8 cellular contexts compared by ENCODE assay signal in genomic region chr19:2841858-2842574, GRCh38. TPM values are rescaled to one million over a fixed set of nuclear protein-coding genes. Genes with fewer than 3 reads are reported as not detected.
DNase-seq lines count a peak whose midpoint lies in the region; ATAC-seq and TF ChIP-seq lines count a peak whose summit lies in the region.

No MANE protein-coding gene starts in this region.

- peaks cover 15% of the 10 kb centered on the region for H3K4me1 ChIP-seq in CD4-positive, CD25-positive, alpha-beta regulatory T cell (ENCODE audit: control insufficient read depth, insufficient read depth, low read length, poor library complexity, severe bottlenecking)
- peaks cover 26 to 32% (median 30%) of the 10 kb centered on the region in 3 donors for H3K4me1 ChIP-seq in skeletal muscle tissue (ENCODE audit: control insufficient read depth in 3 of 3, insufficient read depth in 3 of 3, low read length in 3 of 3)

- peaks cover 1 to 2% of the 10 kb centered on the region in 2 experiments for H3K9me3 ChIP-seq in CD4-positive, CD25-positive, alpha-beta regulatory T cell (ENCODE audit: control insufficient read depth in 2 of 2, low read length in 2 of 2)
- peaks cover 0 to 3% (median 2%) of the 10 kb centered on the region in 3 donors for H3K9me3 ChIP-seq in skeletal muscle tissue (ENCODE audit: control insufficient read depth in 3 of 3, low read length in 3 of 3)

- H3K4me1 Mint-ChIP-seq in CD4-positive, CD25-positive, alpha-beta regulatory T cell = peaks cover 0 to 27% (median 16%) of the 10 kb centered on the region in 4 donors
- peaks cover 19% of the 10 kb centered on the region for H3K4me1 Mint-ChIP-seq in activated B cell treated with CpG ODN at 0.5 μM for 24 hours

- H3K27me3 ChIP-seq in CD4-positive, CD25-positive, alpha-beta regulatory T cell (ENCODE audit: control insufficient read depth, insufficient read depth, low read length) = no peaks in the 10 kb centered on the region
- H3K27me3 ChIP-seq in H7 (ENCODE audit: control insufficient read depth, insufficient read depth, low read length) (peaks cover 3% of the 10 kb centered on the region; the same call in 1 of the 2 replicates), skeletal muscle tissue (ENCODE audit: control insufficient read depth in 3 of 3, insufficient read depth in 3 of 3, low read length in 3 of 3) (no peaks in the 10 kb centered on the region)

- H3K4me3 ChIP-seq in CD4-positive, CD25-positive, alpha-beta regulatory T cell (ENCODE audit: low read depth, low read length) = peak overlapping the region; percentile 57
- H3K4me3 ChIP-seq in H7 (ENCODE audit: insufficient read depth, low read depth, low read length) (peak overlapping the region; percentile 60), skeletal muscle tissue (ENCODE audit: low read length in 3 of 3) (peak overlapping the region; percentile 78 to 83 (median 79))

- peaks cover 13% of the 10 kb centered on the region for H3K36me3 ChIP-seq in CD4-positive, CD25-positive, alpha-beta regulatory T cell (ENCODE audit: control insufficient read depth, insufficient read depth, low read length)
- no peaks in the 10 kb centered on the region for H3K36me3 ChIP-seq in H7 (replicated peaks; ENCODE audit: control insufficient read depth, insufficient read depth, low read length)
- peaks cover 0 to 7% (median 7%) of the 10 kb centered on the region in 3 donors for H3K36me3 ChIP-seq in skeletal muscle tissue (ENCODE audit: control insufficient read depth in 3 of 3, insufficient read depth in 3 of 3, low read length in 3 of 3)

- H3K4me3 Mint-ChIP-seq in CD4-positive, CD25-positive, alpha-beta regulatory T cell = peak overlapping the region; percentile 62 to 89 (median 84)
- peak overlapping the region; percentile 84 for H3K4me3 Mint-ChIP-seq in activated B cell treated with CpG ODN at 0.5 μM for 24 hours

- CTCF ChIA-PET in activated B cell treated with CpG ODN at 0.5 μM for 24 hours (lab: Charles Lee) = interaction anchor here (1.2 to 1.3 kb wide), 2 partner anchors 9 to 22 kb away, joined by 3 to 4 read pairs; partner anchors contain the start of gene ZNF554

- ATAC-seq in CD4-positive, CD25-positive, alpha-beta regulatory T cell (ENCODE audit: low read depth in 2 of 2) = no peak
- ATAC-seq in activated B cell treated with CpG ODN at 0.5 μM for 24 hours (ENCODE audit: low read depth) (no peak), left ventricle myocardium superior (no peak), HG03175 (IDR thresholded peaks at IDR 0.05; ENCODE audit: unreplicated experiment) (no peak), HG03342 (IDR thresholded peaks at IDR 0.05; ENCODE audit: unreplicated experiment) (no peak), GM19452 (IDR thresholded peaks at IDR 0.05; ENCODE audit: unreplicated experiment) (no peak)

- no peak for DNase-seq in CD4-positive, CD25-positive, alpha-beta regulatory T cell
- DNase-seq in H7 = no peak
- no peak for DNase-seq in activated B cell treated with CpG ODN at 0.5 μM for 24 hours
- peak; percentile 44 for DNase-seq in left ventricle myocardium superior

- POLR2A ChIA-PET in activated B cell treated with CpG ODN at 0.5 μM for 24 hours (lab: Charles Lee) = interaction anchor here (0.6 to 2.3 kb wide), 12 partner anchors 18 to 993 kb away, joined by 3 to 14 read pairs (median 4); partner anchors contain the start of genes GADD45B, SGTA, THOP1 and ZNF554

- no peak for TF ChIP-seq CTCF in activated B cell treated with CpG ODN at 0.5 μM for 24 hours (IDR thresholded peaks at IDR 0.05)

- peak overlapping the region; percentile 14 for H3K27ac ChIP-seq in CD4-positive, CD25-positive, alpha-beta regulatory T cell (ENCODE audit: insufficient read depth, low read length, poor library complexity, severe bottlenecking)
- no peak overlapping the region for H3K27ac ChIP-seq in skeletal muscle tissue (ENCODE audit: low read depth, low read length)

- intact Hi-C loops in activated B cell treated with CpG ODN at 0.5 μM for 24 hours (cut with micrococcal nuclease) (loop anchor here (1.0 to 2.0 kb wide), 4 partner anchors 23 to 103 kb away; partner anchors contain the start of genes SGTA, ZNF554 and ZNF57), left ventricle myocardium superior (cut with micrococcal nuclease) (no loop called here)

- peaks cover 12% of the 10 kb centered on the region for H3K36me3 Mint-ChIP-seq in CD4-positive, CD25-positive, alpha-beta regulatory T cell
- H3K36me3 Mint-ChIP-seq in activated B cell treated with CpG ODN at 0.5 μM for 24 hours (ENCODE audit: low read depth) = peaks cover 17% of the 10 kb centered on the region

- H3K27me3 Mint-ChIP-seq in CD4-positive, CD25-positive, alpha-beta regulatory T cell = peaks cover 5% of the 10 kb centered on the region
- no peaks in the 10 kb centered on the region for H3K27me3 Mint-ChIP-seq in activated B cell treated with CpG ODN at 0.5 μM for 24 hours

- peaks cover 0 to 13% (median 4%) of the 10 kb centered on the region in 7 donors for H3K9me3 Mint-ChIP-seq in CD4-positive, CD25-positive, alpha-beta regulatory T cell
- no peaks in the 10 kb centered on the region for H3K9me3 Mint-ChIP-seq in activated B cell treated with CpG ODN at 0.5 μM for 24 hours

- H3K9ac ChIP-seq in skeletal muscle tissue (ENCODE audit: low read depth in 1 of 3, low read length in 3 of 3) = peak overlapping the region; percentile 74 to 87 (median 79)

- peak overlapping the region in 2 of 3 donors; percentile 60 for H3K27ac Mint-ChIP-seq in CD4-positive, CD25-positive, alpha-beta regulatory T cell
- peak overlapping the region; percentile 51 for H3K27ac Mint-ChIP-seq in activated B cell treated with CpG ODN at 0.5 μM for 24 hours

RNA-seq across cellular contexts. Expression of gene ZNF555, which starts 0.7 kb away (rescaled TPM):
- 3.0 TPM for total RNA-seq in CD4-positive, CD25-positive, alpha-beta regulatory T cell
- 1 to 10 TPM; 2.0 to 7.3 (median 7.1) TPM for polyA plus RNA-seq in CD4-positive, CD25-positive, alpha-beta regulatory T cell
- total RNA-seq in H7 (2014; rRNA removed; shearing (Covaris generic)) = 1.9 and 2.0 TPM in 2 replicates
- total RNA-seq in activated B cell treated with CpG ODN at 0.5 μM for 24 hours (7.4 and 8.4 TPM in 2 replicates), left ventricle myocardium superior (9.6 TPM), skeletal muscle tissue (15.7 TPM)

RNA-seq across cellular contexts. Expression of gene ZNF554, which starts 22.3 kb away (rescaled TPM):
- 3.3 TPM for total RNA-seq in CD4-positive, CD25-positive, alpha-beta regulatory T cell
- polyA plus RNA-seq in CD4-positive, CD25-positive, alpha-beta regulatory T cell = 1 to 10 TPM; 1.8 to 6.1 (median 3.5) TPM
- total RNA-seq in H7 (2014; rRNA removed; shearing (Covaris generic)) = 5.3 and 6.8 TPM in 2 replicates
- total RNA-seq in activated B cell treated with CpG ODN at 0.5 μM for 24 hours (2.7 and 3.1 TPM in 2 replicates), left ventricle myocardium superior (4.7 TPM), skeletal muscle tissue (8.4 TPM)

RNA-seq across cellular contexts. Expression of gene ZNF556, which starts 25.1 kb away (rescaled TPM):
- not detected for total RNA-seq in CD4-positive, CD25-positive, alpha-beta regulatory T cell
- polyA plus RNA-seq in CD4-positive, CD25-positive, alpha-beta regulatory T cell = not detected
- under 0.01 TPM in 2 replicates for total RNA-seq in H7 (2014; rRNA removed; shearing (Covaris generic))
- total RNA-seq in activated B cell treated with CpG ODN at 0.5 μM for 24 hours = not detected in 2 replicates
- total RNA-seq in left ventricle myocardium superior = not detected
- 19.3 TPM for total RNA-seq in skeletal muscle tissue

RNA-seq across cellular contexts. Expression of gene THOP1, which starts 56.7 kb away (rescaled TPM):
- 26.5 TPM for total RNA-seq in CD4-positive, CD25-positive, alpha-beta regulatory T cell
- polyA plus RNA-seq in CD4-positive, CD25-positive, alpha-beta regulatory T cell = 10 to 100 TPM; 20.0 to 28.0 (median 23.3) TPM
- total RNA-seq in H7 (2014; rRNA removed; shearing (Covaris generic)) = 206 and 287 TPM in 2 replicates
- total RNA-seq in activated B cell treated with CpG ODN at 0.5 μM for 24 hours (101 and 104 TPM in 2 replicates), left ventricle myocardium superior (59.2 TPM), skeletal muscle tissue (34.4 TPM)

RNA-seq across cellular contexts. Expression of gene ZNF57, which starts 58.7 kb away (rescaled TPM):
- 3.0 TPM for total RNA-seq in CD4-positive, CD25-positive, alpha-beta regulatory T cell
- polyA plus RNA-seq in CD4-positive, CD25-positive, alpha-beta regulatory T cell = 1 to 10 TPM; 3.2 to 7.6 (median 4.7) TPM
- 1.7 and 2.9 TPM in 2 replicates for total RNA-seq in H7 (2014; rRNA removed; shearing (Covaris generic))
- 4.6 and 5.3 TPM in 2 replicates for total RNA-seq in activated B cell treated with CpG ODN at 0.5 μM for 24 hours
- 3.9 TPM for total RNA-seq in left ventricle myocardium superior
- total RNA-seq in skeletal muscle tissue = 4.2 TPM

Comparison
In these comparisons a context has a peak if more than half of its experiments do, and no peak if none do; other contexts are left out.
1. RNA of gene ZNF556, which starts 25.1 kb away (total RNA-seq): 19.3 TPM in skeletal muscle tissue (single experiment); not detected in CD4-positive, CD25-positive, alpha-beta regulatory T cell (single experiment), under 0.01 TPM in H7, not detected in activated B cell treated with CpG ODN at 0.5 μM for 24 hours and not detected in left ventricle myocardium superior (single experiment); every median in the first group is over 10 times any median in the second.
2. Peak in every context shown above with its lines, with median percentiles within 50 percentile points of each other: H3K4me3 ChIP-seq.